ENCODE assay signal across 35 cellular contexts in the genomic region with DNA sequence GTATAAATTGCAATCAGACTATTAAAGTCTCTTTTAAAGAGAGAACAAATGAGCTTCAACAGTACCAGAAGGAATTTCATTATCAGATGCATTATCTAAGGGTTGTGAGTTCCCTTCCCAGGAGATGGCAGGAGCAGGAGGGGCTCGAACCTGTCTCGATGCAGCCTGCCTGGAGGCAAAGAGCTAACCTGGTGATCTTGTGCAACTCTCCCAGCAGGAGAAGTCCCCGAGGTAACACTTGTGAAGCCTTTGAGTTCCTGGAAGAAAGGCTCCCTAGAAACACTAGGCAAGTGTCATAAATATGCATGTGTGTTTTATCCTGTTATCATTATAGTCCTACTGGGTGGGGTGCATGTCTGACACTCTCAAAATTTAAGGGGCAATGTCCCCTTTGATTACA.
"Had no signal": no experiment of that assay in that cellular context is flagged by ENCODE, and none has a peak within 500 bp of the region (broad histone marks: within the 10 kb centered on the region; RNA-seq: fewer than 3 reads in every experiment).

No MANE protein-coding gene starts in this region.

- H3K27me3 ChIP-seq: MG63 had no signal

- H3K27ac ChIP-seq: KMS-11 had no signal

- H3K36me3 ChIP-seq: MG63 had no signal

- H3K4me3 ChIP-seq: MG63 had no signal

- DNase-seq: Karpas-422, Kasumi-1, KG1, MG63, MM.1S, MV-4-11, NCI-H1048, NCI-H1092, NCI-H1092 treated with DMSO at 0.1 percent for 48 hours, NCI-H1105, NCI-H1105 treated with DMSO at 0.1 percent for 48 hours, NCI-H1417, NCI-H1417 treated with DMSO at 0.1 percent for 48 hours, NCI-H1436, NCI-H1436 treated with DMSO at 0.1 percent for 48 hours, NCI-H146, NCI-H1694, NCI-H1694 treated with DMSO at 0.1 percent for 48 hours, NCI-H187, NCI-H187 treated with DMSO at 0.1 percent for 48 hours, NCI-H1930, NCI-H2029, NCI-H2029 treated with DMSO at 0.1 percent for 48 hours, NCI-H2081, NCI-H2081 treated with DMSO at 0.1 percent for 48 hours, NCI-H2107, NCI-H2171, NCI-H2171 treated with DMSO at 0.1 percent for 48 hours, NCI-H2227 treated with DMSO at 0.1 percent for 48 hours, NCI-H226, NCI-H345, NCI-H446, NCI-H510A, NCI-H510A treated with DMSO at 0.1 percent for 48 hours had no signal

- H3K9me3 ChIP-seq: MG63 had no signal

- H3K9ac ChIP-seq: KMS-11 had no signal

- H3K4me2 ChIP-seq: KMS-11 had no signal
